Comparison of ENCODE assay signal across 1 cellular context in the genomic region with DNA sequence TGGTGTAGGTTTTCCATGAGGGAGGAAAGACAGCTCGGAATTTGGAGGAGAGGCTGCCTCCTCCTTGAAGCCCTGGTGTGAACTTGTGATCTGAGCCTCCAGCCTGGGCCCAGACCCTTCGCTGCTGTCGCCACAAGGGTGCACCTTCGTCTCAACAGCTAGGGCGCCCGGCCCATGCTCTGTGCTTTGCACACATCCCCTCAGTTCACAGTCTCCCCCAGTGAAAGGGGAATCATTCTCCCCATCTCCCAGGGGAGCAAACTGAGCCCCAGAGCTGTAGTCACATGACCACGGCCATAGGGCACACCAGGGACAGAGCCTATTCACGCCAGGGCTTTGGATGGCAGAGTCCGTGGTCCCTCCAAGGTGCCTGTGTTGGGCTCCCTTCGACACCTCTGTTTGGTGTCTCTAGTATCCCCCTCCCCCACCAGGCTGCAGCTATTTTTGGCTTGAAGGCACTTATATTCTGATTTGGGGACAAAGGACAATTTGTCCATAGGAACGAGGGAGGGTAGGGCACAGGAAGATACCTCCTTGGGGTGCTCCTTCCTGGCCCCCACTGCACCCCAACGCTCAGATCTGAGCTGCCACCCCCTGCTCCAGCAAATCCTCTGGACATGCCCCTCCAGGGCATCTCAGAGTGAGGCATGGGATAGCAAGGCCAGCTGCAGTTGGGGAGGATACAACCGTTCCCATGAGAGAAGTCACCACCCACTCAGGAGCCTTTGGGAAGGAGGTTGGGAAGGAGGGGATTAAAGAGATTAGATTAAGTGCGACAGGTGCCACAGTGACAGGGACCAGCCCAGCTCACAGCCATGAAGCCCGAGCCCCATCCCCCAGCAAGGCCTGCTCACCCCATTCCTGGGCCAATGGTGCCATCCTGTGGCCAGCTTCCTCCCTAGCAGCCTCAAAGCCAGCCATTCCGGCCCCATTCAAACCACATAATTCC.
TF ChIP-seq lines count a peak whose summit lies in the region.

No MANE protein-coding gene starts in this region.

TF ChIP-seq in K562, 482 proteins besides CTCF, POLR2A, EP300 and RAD21 (continued from another document and continues in another):
- TF ChIP-seq, protein P1, sequence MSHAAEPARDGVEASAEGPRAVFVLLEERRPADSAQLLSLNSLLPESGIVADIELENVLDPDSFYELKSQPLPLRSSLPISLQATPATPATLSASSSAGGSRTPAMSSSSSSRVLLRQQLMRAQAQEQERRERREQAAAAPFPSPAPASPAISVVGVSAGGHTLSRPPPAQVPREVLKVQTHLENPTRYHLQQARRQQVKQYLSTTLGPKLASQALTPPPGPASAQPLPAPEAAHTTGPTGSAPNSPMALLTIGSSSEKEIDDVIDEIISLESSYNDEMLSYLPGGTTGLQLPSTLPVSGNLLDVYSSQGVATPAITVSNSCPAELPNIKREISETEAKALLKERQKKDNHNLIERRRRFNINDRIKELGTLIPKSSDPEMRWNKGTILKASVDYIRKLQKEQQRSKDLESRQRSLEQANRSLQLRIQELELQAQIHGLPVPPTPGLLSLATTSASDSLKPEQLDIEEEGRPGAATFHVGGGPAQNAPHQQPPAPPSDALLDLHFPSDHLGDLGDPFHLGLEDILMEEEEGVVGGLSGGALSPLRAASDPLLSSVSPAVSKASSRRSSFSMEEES (CRISPR knock-in tag; IDR thresholded peaks at IDR 0.05): peak; percentile 67
- peak; percentile 38; the same call in 1 of the 2 replicates for TF ChIP-seq HCFC1 (IDR thresholded peaks at IDR 0.05; ENCODE audit: low read depth, low read length)
- TF ChIP-seq ESRRA (IDR thresholded peaks at IDR 0.05; ENCODE audit: borderline replicate concordance, low read depth): peak; percentile 31; the same call in 1 of the 2 replicates
- peak; percentile 56 for TF ChIP-seq JUND (IDR thresholded peaks at IDR 0.05; ENCODE audit: borderline replicate concordance, low read depth, low read length)
- no peak for TF ChIP-seq JUND (tag; IDR thresholded peaks at IDR 0.05; ENCODE audit: borderline replicate concordance, low read depth, low read length)
- no peak for TF ChIP-seq ADNP (tag; IDR thresholded peaks at IDR 0.05)
- TF ChIP-seq, protein P2, sequence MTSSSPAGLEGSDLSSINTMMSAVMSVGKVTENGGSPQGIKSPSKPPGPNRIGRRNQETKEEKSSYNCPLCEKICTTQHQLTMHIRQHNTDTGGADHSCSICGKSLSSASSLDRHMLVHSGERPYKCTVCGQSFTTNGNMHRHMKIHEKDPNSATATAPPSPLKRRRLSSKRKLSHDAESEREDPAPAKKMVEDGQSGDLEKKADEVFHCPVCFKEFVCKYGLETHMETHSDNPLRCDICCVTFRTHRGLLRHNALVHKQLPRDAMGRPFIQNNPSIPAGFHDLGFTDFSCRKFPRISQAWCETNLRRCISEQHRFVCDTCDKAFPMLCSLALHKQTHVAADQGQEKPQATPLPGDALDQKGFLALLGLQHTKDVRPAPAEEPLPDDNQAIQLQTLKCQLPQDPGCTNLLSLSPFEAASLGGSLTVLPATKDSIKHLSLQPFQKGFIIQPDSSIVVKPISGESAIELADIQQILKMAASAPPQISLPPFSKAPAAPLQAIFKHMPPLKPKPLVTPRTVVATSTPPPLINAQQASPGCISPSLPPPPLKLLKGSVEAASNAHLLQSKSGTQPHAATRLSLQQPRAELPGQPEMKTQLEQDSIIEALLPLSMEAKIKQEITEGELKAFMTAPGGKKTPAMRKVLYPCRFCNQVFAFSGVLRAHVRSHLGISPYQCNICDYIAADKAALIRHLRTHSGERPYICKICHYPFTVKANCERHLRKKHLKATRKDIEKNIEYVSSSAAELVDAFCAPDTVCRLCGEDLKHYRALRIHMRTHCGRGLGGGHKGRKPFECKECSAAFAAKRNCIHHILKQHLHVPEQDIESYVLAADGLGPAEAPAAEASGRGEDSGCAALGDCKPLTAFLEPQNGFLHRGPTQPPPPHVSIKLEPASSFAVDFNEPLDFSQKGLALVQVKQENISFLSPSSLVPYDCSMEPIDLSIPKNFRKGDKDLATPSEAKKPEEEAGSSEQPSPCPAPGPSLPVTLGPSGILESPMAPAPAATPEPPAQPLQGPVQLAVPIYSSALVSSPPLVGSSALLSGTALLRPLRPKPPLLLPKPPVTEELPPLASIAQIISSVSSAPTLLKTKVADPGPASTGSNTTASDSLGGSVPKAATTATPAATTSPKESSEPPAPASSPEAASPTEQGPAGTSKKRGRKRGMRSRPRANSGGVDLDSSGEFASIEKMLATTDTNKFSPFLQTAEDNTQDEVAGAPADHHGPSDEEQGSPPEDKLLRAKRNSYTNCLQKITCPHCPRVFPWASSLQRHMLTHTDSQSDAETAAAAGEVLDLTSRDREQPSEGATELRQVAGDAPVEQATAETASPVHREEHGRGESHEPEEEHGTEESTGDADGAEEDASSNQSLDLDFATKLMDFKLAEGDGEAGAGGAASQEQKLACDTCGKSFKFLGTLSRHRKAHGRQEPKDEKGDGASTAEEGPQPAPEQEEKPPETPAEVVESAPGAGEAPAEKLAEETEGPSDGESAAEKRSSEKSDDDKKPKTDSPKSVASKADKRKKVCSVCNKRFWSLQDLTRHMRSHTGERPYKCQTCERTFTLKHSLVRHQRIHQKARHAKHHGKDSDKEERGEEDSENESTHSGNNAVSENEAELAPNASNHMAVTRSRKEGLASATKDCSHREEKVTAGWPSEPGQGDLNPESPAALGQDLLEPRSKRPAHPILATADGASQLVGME (CRISPR knock-in tag; IDR thresholded peaks at IDR 0.05): no peak
- TF ChIP-seq, protein P3, sequence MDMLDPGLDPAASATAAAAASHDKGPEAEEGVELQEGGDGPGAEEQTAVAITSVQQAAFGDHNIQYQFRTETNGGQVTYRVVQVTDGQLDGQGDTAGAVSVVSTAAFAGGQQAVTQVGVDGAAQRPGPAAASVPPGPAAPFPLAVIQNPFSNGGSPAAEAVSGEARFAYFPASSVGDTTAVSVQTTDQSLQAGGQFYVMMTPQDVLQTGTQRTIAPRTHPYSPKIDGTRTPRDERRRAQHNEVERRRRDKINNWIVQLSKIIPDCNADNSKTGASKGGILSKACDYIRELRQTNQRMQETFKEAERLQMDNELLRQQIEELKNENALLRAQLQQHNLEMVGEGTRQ (CRISPR knock-in tag; IDR thresholded peaks at IDR 0.05): peak; percentile 36
- TF ChIP-seq STAT5A (IDR thresholded peaks at IDR 0.05; ENCODE audit: borderline replicate concordance, low read length): no peak
- TF ChIP-seq, protein P4, sequence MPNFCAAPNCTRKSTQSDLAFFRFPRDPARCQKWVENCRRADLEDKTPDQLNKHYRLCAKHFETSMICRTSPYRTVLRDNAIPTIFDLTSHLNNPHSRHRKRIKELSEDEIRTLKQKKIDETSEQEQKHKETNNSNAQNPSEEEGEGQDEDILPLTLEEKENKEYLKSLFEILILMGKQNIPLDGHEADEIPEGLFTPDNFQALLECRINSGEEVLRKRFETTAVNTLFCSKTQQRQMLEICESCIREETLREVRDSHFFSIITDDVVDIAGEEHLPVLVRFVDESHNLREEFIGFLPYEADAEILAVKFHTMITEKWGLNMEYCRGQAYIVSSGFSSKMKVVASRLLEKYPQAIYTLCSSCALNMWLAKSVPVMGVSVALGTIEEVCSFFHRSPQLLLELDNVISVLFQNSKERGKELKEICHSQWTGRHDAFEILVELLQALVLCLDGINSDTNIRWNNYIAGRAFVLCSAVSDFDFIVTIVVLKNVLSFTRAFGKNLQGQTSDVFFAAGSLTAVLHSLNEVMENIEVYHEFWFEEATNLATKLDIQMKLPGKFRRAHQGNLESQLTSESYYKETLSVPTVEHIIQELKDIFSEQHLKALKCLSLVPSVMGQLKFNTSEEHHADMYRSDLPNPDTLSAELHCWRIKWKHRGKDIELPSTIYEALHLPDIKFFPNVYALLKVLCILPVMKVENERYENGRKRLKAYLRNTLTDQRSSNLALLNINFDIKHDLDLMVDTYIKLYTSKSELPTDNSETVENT (CRISPR knock-in tag; IDR thresholded peaks at IDR 0.05): no peak
- TF ChIP-seq ZSCAN32 (CRISPR knock-in tag; IDR thresholded peaks at IDR 0.05): no peak
- no peak for TF ChIP-seq NR4A1 (CRISPR knock-in tag; IDR thresholded peaks at IDR 0.05)
- TF ChIP-seq NR4A1 (tag; IDR thresholded peaks at IDR 0.05): no peak
- TF ChIP-seq, protein P5, sequence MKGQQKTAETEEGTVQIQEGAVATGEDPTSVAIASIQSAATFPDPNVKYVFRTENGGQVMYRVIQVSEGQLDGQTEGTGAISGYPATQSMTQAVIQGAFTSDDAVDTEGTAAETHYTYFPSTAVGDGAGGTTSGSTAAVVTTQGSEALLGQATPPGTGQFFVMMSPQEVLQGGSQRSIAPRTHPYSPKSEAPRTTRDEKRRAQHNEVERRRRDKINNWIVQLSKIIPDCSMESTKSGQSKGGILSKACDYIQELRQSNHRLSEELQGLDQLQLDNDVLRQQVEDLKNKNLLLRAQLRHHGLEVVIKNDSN (CRISPR knock-in tag; IDR thresholded peaks at IDR 0.05): peak; percentile 28
- 0 out of 2 replicates have a peak, but pooled peaks have one; percentile 28 for TF ChIP-seq XRCC5 (IDR thresholded peaks at IDR 0.05; ENCODE audit: low read depth, low read length)
- no peak for TF ChIP-seq HMG20B (CRISPR knock-in tag; IDR thresholded peaks at IDR 0.05)
- no peak for TF ChIP-seq ZNF165 (CRISPR knock-in tag; IDR thresholded peaks at IDR 0.05; ENCODE audit: borderline replicate concordance)
- TF ChIP-seq, protein P6, sequence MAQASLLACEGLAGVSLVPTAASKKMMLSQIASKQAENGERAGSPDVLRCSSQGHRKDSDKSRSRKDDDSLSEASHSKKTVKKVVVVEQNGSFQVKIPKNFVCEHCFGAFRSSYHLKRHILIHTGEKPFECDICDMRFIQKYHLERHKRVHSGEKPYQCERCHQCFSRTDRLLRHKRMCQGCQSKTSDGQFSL (CRISPR knock-in tag; IDR thresholded peaks at IDR 0.05): 0 out of 2 replicates have a peak, but pooled peaks have one; percentile 24
- TF ChIP-seq, protein P6 (tag; IDR thresholded peaks at IDR 0.05): no peak
- TF ChIP-seq ATF7 (IDR thresholded peaks at IDR 0.05): 0 out of 2 replicates have a peak, but pooled peaks have one; percentile 25
- TF ChIP-seq, protein P7, sequence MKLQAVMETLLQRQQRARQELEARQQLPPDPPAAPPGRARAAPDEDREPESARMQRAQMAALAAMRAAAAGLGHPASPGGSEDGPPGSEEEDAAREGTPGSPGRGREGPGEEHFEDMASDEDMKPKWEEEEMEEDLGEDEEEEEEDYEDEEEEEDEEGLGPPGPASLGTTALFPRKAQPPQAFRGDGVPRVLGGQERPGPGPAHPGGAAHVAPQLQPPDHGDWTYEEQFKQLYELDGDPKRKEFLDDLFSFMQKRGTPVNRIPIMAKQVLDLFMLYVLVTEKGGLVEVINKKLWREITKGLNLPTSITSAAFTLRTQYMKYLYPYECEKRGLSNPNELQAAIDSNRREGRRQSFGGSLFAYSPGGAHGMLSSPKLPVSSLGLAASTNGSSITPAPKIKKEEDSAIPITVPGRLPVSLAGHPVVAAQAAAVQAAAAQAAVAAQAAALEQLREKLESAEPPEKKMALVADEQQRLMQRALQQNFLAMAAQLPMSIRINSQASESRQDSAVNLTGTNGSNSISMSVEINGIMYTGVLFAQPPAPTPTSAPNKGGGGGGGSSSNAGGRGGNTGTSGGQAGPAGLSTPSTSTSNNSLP (IDR thresholded peaks at IDR 0.05; ENCODE audit: borderline replicate concordance, low read depth, low read length): 0 out of 2 replicates have a peak, but pooled peaks have one; percentile 42
- no peak for TF ChIP-seq SMARCA4 (IDR thresholded peaks at IDR 0.05)
- no peak for TF ChIP-seq HNRNPL (IDR thresholded peaks at IDR 0.05; ENCODE audit: low read depth, low read length)
- no peak for TF ChIP-seq MEF2A (IDR thresholded peaks at IDR 0.05; ENCODE audit: control insufficient read depth, low read depth, low read length)
- no peak for TF ChIP-seq ZNF431 (CRISPR knock-in tag; IDR thresholded peaks at IDR 0.05)
- no peak for TF ChIP-seq ZNF583 (CRISPR knock-in tag; IDR thresholded peaks at IDR 0.05)
- TF ChIP-seq ARID2 (IDR thresholded peaks at IDR 0.05): peak; percentile 78
- TF ChIP-seq CC2D1A (IDR thresholded peaks at IDR 0.05): 0 out of 2 replicates have a peak, but pooled peaks have one; percentile 51
- TF ChIP-seq ZNF253 (CRISPR knock-in tag; conservative IDR thresholded peaks at IDR 0.05): no peak
- TF ChIP-seq ZNF830 (CRISPR knock-in tag; IDR thresholded peaks at IDR 0.05): no peak
- no peak for TF ChIP-seq BMI1 (IDR thresholded peaks at IDR 0.05; ENCODE audit: low read length)
- 0 out of 2 replicates have a peak, but pooled peaks have one; percentile 33 for TF ChIP-seq ZNF263 (CRISPR knock-in tag; IDR thresholded peaks at IDR 0.05; ENCODE audit: borderline replicate concordance)
- peak; percentile 28; the same call in 1 of the 2 replicates for TF ChIP-seq MYC (IDR thresholded peaks at IDR 0.05; ENCODE audit: low read depth, low read length)
- TF ChIP-seq MYC (CRISPR knock-in tag; IDR thresholded peaks at IDR 0.05; ENCODE audit: borderline replicate concordance, low read depth): no peak
- no peak for TF ChIP-seq ZEB2 (IDR thresholded peaks at IDR 0.05)
- peak; percentile 97 for TF ChIP-seq SMC3 (conservative IDR thresholded peaks at IDR 0.05; ENCODE audit: insufficient read depth, low read depth, low read length)
- TF ChIP-seq MAFK (IDR thresholded peaks at IDR 0.05; ENCODE audit: low read length): peak; percentile 10; the same call in 1 of the 2 replicates
- TF ChIP-seq, protein P8, sequence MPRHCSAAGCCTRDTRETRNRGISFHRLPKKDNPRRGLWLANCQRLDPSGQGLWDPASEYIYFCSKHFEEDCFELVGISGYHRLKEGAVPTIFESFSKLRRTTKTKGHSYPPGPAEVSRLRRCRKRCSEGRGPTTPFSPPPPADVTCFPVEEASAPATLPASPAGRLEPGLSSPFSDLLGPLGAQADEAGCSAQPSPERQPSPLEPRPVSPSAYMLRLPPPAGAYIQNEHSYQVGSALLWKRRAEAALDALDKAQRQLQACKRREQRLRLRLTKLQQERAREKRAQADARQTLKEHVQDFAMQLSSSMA (CRISPR knock-in tag; IDR thresholded peaks at IDR 0.05): no peak
- TF ChIP-seq, protein P9, sequence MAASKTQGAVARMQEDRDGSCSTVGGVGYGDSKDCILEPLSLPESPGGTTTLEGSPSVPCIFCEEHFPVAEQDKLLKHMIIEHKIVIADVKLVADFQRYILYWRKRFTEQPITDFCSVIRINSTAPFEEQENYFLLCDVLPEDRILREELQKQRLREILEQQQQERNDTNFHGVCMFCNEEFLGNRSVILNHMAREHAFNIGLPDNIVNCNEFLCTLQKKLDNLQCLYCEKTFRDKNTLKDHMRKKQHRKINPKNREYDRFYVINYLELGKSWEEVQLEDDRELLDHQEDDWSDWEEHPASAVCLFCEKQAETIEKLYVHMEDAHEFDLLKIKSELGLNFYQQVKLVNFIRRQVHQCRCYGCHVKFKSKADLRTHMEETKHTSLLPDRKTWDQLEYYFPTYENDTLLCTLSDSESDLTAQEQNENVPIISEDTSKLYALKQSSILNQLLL (CRISPR knock-in tag; IDR thresholded peaks at IDR 0.05; ENCODE audit: borderline replicate concordance): no peak
- 0 out of 2 replicates have a peak, but pooled peaks have one; percentile 43 for TF ChIP-seq LCOR (CRISPR knock-in tag; IDR thresholded peaks at IDR 0.05)
- no peak for TF ChIP-seq MYNN (IDR thresholded peaks at IDR 0.05)
- TF ChIP-seq MYNN (CRISPR knock-in tag; IDR thresholded peaks at IDR 0.05): no peak
- peak; percentile 39; the same call in 1 of the 2 replicates for TF ChIP-seq CREM (IDR thresholded peaks at IDR 0.05; ENCODE audit: low read depth)
